Comparison of ENCODE assay signal across 17 cellular contexts in genomic region chr5:78610633-78611032, GRCh38. TPM values are rescaled to one million over a fixed set of nuclear protein-coding genes. Genes with fewer than 3 reads are reported as not detected.
A peak's percentile ranks its signal among the peaks of the same experiment; 100 is the strongest.
DNase-seq lines count a peak whose midpoint lies in the region; ATAC-seq and TF ChIP-seq lines count a peak whose summit lies in the region.
"Had no signal": no experiment of that assay in that cellular context is flagged by ENCODE, and none has a peak within 500 bp of the region (broad histone marks: within the 10 kb centered on the region; RNA-seq: fewer than 3 reads in every experiment).

No MANE protein-coding gene starts in this region.

- DNase-seq in ELR (ENCODE audit: low read depth) = peak; percentile 55
- no peak for DNase-seq in adipocyte (ENCODE audit: low read depth)
- no peak for DNase-seq in left ventricle myocardium inferior
- no peak for DNase-seq in sigmoid colon
- no peak for DNase-seq in HT-29 (ENCODE audit: low spot score)
- no peak for DNase-seq in NCI-H446 treated with DMSO at 0.1 percent for 48 hours (lab: John Stamatoyannopoulos, UW)
- no peak for DNase-seq in NOMO-1 treated with dmso at 0.1 percent for 144 hours (lab: John Stamatoyannopoulos, UW; ENCODE audit: unreplicated experiment)
- DNase-seq: activated CD4-positive, alpha-beta T cell treated with anti-CD3 and anti-CD28 coated beads, Interleukin-2, amount 50 U/mL, for 1 hour; AML-193; DMS53; glutamatergic neuron; NCI-H146; NCI-H524 treated with DMSO at 0.1 percent for 48 hours; T-helper 17 cell had no signal

- peak overlapping the region; percentile 45 for H3K27ac ChIP-seq in left ventricle myocardium inferior (replicated peaks)
- H3K27ac ChIP-seq in sigmoid colon = peak overlapping the region; percentile 75 to 91 (median 82)

- no peak for TF ChIP-seq EP300 in sigmoid colon (IDR thresholded peaks at IDR 0.05)

- H3K36me3 ChIP-seq in adipocyte (ENCODE audit: control insufficient read depth, insufficient read depth, low read length, severe bottlenecking) (peaks cover under 1% of the 10 kb centered on the region), left ventricle myocardium inferior (no peaks in the 10 kb centered on the region), sigmoid colon (no peaks in the 10 kb centered on the region)
- H3K36me3 ChIP-seq: tibial nerve had no signal

- H3K27me3 ChIP-seq in adipocyte (replicated peaks; ENCODE audit: control insufficient read depth, insufficient read depth, low read length) (no peaks in the 10 kb centered on the region), left ventricle myocardium inferior (ENCODE audit: low read depth) (no peaks in the 10 kb centered on the region), sigmoid colon (no peaks in the 10 kb centered on the region)
- H3K27me3 ChIP-seq: tibial nerve had no signal

- no peak for TF ChIP-seq POLR2A in sigmoid colon (IDR thresholded peaks at IDR 0.05)

- H3K4me1 ChIP-seq in adipocyte (ENCODE audit: control insufficient read depth, insufficient read depth, low read length) (peaks cover 37% of the 10 kb centered on the region), left ventricle myocardium inferior (peaks cover 24% of the 10 kb centered on the region), sigmoid colon (peaks cover 0 to 93% (median 77%) of the 10 kb centered on the region in 4 donors)

- intact Hi-C loops in left ventricle myocardium inferior (cut with micrococcal nuclease) (no loop called here), sigmoid colon (cut with DNase I) (loop anchor here (5.0 kb wide), 1 partner anchor 37 kb away; the partner anchor contains the start of gene LHFPL2)

- WGBS in sigmoid colon, 2 donors = 82 to 85% methylated on average over 3 of the region's 3 CpGs

- H3K4me3 ChIP-seq in adipocyte (ENCODE audit: low read length) (no peak overlapping the region), left ventricle myocardium inferior (no peak overlapping the region), sigmoid colon (no peak overlapping the region)
- H3K4me3 ChIP-seq: tibial nerve had no signal

- peak overlapping the region; percentile 18 for H3K9ac ChIP-seq in adipocyte (ENCODE audit: low read length)

- no peaks in the 10 kb centered on the region for H3K9me3 ChIP-seq in adipocyte (ENCODE audit: control insufficient read depth, low read length)
- no peaks in the 10 kb centered on the region for H3K9me3 ChIP-seq in left ventricle myocardium inferior (replicated peaks)
- no peaks in the 10 kb centered on the region for H3K9me3 ChIP-seq in sigmoid colon
- H3K9me3 ChIP-seq: tibial nerve had no signal

- ATAC-seq in GM21423 (IDR thresholded peaks at IDR 0.05; ENCODE audit: unreplicated experiment) = no peak
- ATAC-seq: left colon, T-helper 17 cell had no signal

- no peak for TF ChIP-seq CTCF in left ventricle myocardium inferior (IDR thresholded peaks at IDR 0.05; ENCODE audit: borderline replicate concordance)
- TF ChIP-seq CTCF in sigmoid colon (IDR thresholded peaks at IDR 0.05) = no peak

RNA-seq across cellular contexts. Expression of gene LHFPL2, which starts 37.9 kb away (rescaled TPM):
- 5.0 TPM for total RNA-seq in left ventricle myocardium inferior
- 10 to 100 TPM; 21.4 to 34.9 (median 26.6) TPM for total RNA-seq in sigmoid colon
- 10 to 100 TPM; 10.8 to 21.1 (median 19.0) TPM for polyA plus RNA-seq in sigmoid colon
- 11.7 and 18.9 TPM in 2 replicates for total RNA-seq in HT-29 (2014; rRNA removed; shearing (Covaris generic))
